10 cellular contexts compared by ENCODE assay signal in genomic region chr10:104325436-104326430, GRCh38. TPM values are rescaled to one million over a fixed set of nuclear protein-coding genes. Genes with fewer than 3 reads are reported as not detected.
DNase-seq lines count a peak whose midpoint lies in the region; ATAC-seq, FAIRE-seq and TF ChIP-seq lines count a peak whose summit lies in the region.
"Had no signal": no experiment of that assay in that cellular context is flagged by ENCODE, and none has a peak within 500 bp of the region (broad histone marks: within the 10 kb centered on the region; RNA-seq: fewer than 3 reads in every experiment).

No MANE protein-coding gene starts in this region.

- DNase-seq in activated T-cell treated with anti-CD3 and anti-CD28 coated beads, Interleukin-2, amount 50 U/mL, for 72 hours: no peak
- DNase-seq in activated T-cell treated with anti-CD3 and anti-CD28 coated beads, Interleukin-2, amount 50 U/mL, for 48 hours: no peak
- no peak for DNase-seq in caudate nucleus (lab: John Stamatoyannopoulos, UW)
- DNase-seq in mesenteric fat pad (ENCODE audit: low spot score): peak; percentile 82
- DNase-seq in thyroid gland: peak; percentile 82 to 85
- no peak for DNase-seq in frontal cortex (ENCODE audit: low spot score in 2 of 2)
- DNase-seq in DMS79 treated with DMSO at 0.1 percent for 48 hours (lab: John Stamatoyannopoulos, UW): no peak
- DNase-seq: left colon, NCI-H1930 had no signal

- peak in 1 of 2 donors; percentile 45 for TF ChIP-seq POLR2A in thyroid gland (IDR thresholded peaks at IDR 0.05)

- H3K27ac ChIP-seq in caudate nucleus (ENCODE audit: low read depth, low read length): peak overlapping the region; percentile 18
- peak overlapping the region; percentile 92 to 99 (median 98) for H3K27ac ChIP-seq in thyroid gland

- no peaks in the 10 kb centered on the region for H3K9me3 ChIP-seq in thyroid gland

- WGBS in thyroid gland, 2 donors: 21 to 37% methylated on average over 21 to 28 of the region's 28 CpGs

- no peak overlapping the region for H3K4me3 ChIP-seq in thyroid gland (replicated peaks in 1 of 3)

- peaks cover 3 to 5% of the 10 kb centered on the region in 2 donors for H3K36me3 Mint-ChIP-seq in activated T-cell treated with anti-CD3 and anti-CD28 coated beads, Interleukin-2, amount 50 U/mL, for 72 hours (ENCODE audit: insufficient read depth in 2 of 2)

- intact Hi-C loops in thyroid gland (cut with DNase I): no loop called here

- no peaks in the 10 kb centered on the region for H3K27me3 Mint-ChIP-seq in activated T-cell treated with anti-CD3 and anti-CD28 coated beads, Interleukin-2, amount 50 U/mL, for 72 hours (ENCODE audit: low read depth)

- no peak for FAIRE-seq in frontal cortex (lab: Jason Lieb, UNC)

- H3K4me1 Mint-ChIP-seq in activated T-cell treated with anti-CD3 and anti-CD28 coated beads, Interleukin-2, amount 50 U/mL, for 72 hours (ENCODE audit: low read depth): peaks cover 93% of the 10 kb centered on the region

- no peaks in the 10 kb centered on the region for H3K9me3 Mint-ChIP-seq in activated T-cell treated with anti-CD3 and anti-CD28 coated beads, Interleukin-2, amount 50 U/mL, for 72 hours

- peaks cover 100% of the 10 kb centered on the region in 2 donors for H3K4me1 ChIP-seq in thyroid gland

- no peaks in the 10 kb centered on the region for H3K36me3 ChIP-seq in thyroid gland

- no peak for TF ChIP-seq CTCF in thyroid gland (IDR thresholded peaks at IDR 0.05)

- ATAC-seq in activated T-cell treated with anti-CD3 and anti-CD28 coated beads, Interleukin-2, amount 50 U/mL, for 72 hours (replicated peaks in 1 of 2): no peak
- ATAC-seq in HG02938 (IDR thresholded peaks at IDR 0.05; ENCODE audit: unreplicated experiment): no peak
- ATAC-seq: left colon had no signal

- peak overlapping the region; percentile 71 for H3K27ac Mint-ChIP-seq in activated T-cell treated with anti-CD3 and anti-CD28 coated beads, Interleukin-2, amount 50 U/mL, for 72 hours

- peak overlapping the region; percentile 55 to 60 for H3K4me3 Mint-ChIP-seq in activated T-cell treated with anti-CD3 and anti-CD28 coated beads, Interleukin-2, amount 50 U/mL, for 72 hours

- H3K27me3 ChIP-seq in thyroid gland: no peaks in the 10 kb centered on the region

RNA-seq across cellular contexts. Expression of gene ITPRIP, which starts 12.5 kb away (rescaled TPM):
- total RNA-seq in activated T-cell treated with anti-CD3 and anti-CD28 coated beads, Interleukin-2, amount 50 U/mL, for 72 hours: 10 to 100 TPM; 27.8 to 29.7 TPM
- 48.3 TPM for total RNA-seq in mesenteric fat pad
- 10 to 100 TPM; 28.0 to 44.2 (median 29.4) TPM for total RNA-seq in thyroid gland
- 1.2 TPM for total RNA-seq in frontal cortex

RNA-seq across cellular contexts. Expression of gene CFAP58, which starts 27.9 kb away (rescaled TPM):
- 1 to 10 TPM in 1 of 2 donors, under 1 TPM in 1; 0.72 to 1.1 TPM for total RNA-seq in activated T-cell treated with anti-CD3 and anti-CD28 coated beads, Interleukin-2, amount 50 U/mL, for 72 hours
- total RNA-seq in mesenteric fat pad: 0.64 TPM
- 1 to 10 TPM; 1.0 to 1.6 (median 1.2) TPM for total RNA-seq in thyroid gland
- total RNA-seq in frontal cortex: 1.2 TPM

RNA-seq across cellular contexts. Expression of gene GSTO2, which starts 56.7 kb away (rescaled TPM):
- total RNA-seq in activated T-cell treated with anti-CD3 and anti-CD28 coated beads, Interleukin-2, amount 50 U/mL, for 72 hours: 1 to 10 TPM; 6.8 to 9.5 TPM
- total RNA-seq in mesenteric fat pad: 0.45 TPM
- 10 to 100 TPM in 3 of 4 donors, 1 to 10 TPM in 1; 7.5 to 16.3 (median 12.8) TPM for total RNA-seq in thyroid gland
- 2.4 TPM for total RNA-seq in frontal cortex

Comparison
In these comparisons a context has a peak if more than half of its experiments do, and no peak if none do; other contexts are left out.
1. DNase-seq: peak in mesenteric fat pad (single experiment) and thyroid gland (2 of 2); none in activated T-cell treated with anti-CD3 and anti-CD28 coated beads, Interleukin-2, amount 50 U/mL, for 72 hours (0 of 2), activated T-cell treated with anti-CD3 and anti-CD28 coated beads, Interleukin-2, amount 50 U/mL, for 48 hours (0 of 2), caudate nucleus (0 of 61), frontal cortex (0 of 2) and DMS79 treated with DMSO at 0.1 percent for 48 hours (single experiment).
2. RNA of gene ITPRIP, which starts 12.5 kb away (total RNA-seq): 48.3 TPM in mesenteric fat pad (single experiment), 28.0 to 44.2 TPM in thyroid gland and 27.8 to 29.7 TPM in activated T-cell treated with anti-CD3 and anti-CD28 coated beads, Interleukin-2, amount 50 U/mL, for 72 hours; 1.2 TPM in frontal cortex (single experiment); every median in the first group is over 10 times any median in the second.